ENCODE assay signal across 6 cellular contexts in the genomic region with DNA sequence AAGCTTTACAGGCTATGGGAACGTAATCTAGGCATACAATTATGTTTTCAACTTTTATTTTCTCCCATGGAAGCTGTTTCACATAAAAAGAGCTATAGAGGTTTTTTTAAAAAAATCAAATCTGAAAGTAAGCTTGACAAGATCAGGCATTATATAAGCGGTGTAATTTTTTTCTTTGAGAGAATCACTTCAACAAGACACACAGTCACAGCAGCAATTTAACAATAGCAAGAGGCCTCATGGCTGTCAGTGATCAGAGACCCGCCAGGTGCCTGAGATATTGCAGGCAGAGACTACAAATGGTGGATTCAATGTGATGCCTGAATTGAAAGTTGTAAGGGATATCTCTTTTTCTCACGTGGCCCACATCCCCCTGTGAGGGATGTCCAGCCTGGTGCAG.
"Had no signal": no experiment of that assay in that cellular context is flagged by ENCODE, and none has a peak within 500 bp of the region (broad histone marks: within the 10 kb centered on the region; RNA-seq: fewer than 3 reads in every experiment).

No MANE protein-coding gene starts in this region.

- H3K4me3 ChIP-seq: GM23338, K562 had no signal

- ATAC-seq: GM23338, K562 had no signal

- DNase-seq: H9, HCEC 1CT, IMR-90, KG1 had no signal

- H3K4me2 ChIP-seq: GM23338 had no signal

- H2AFZ ChIP-seq: GM23338 had no signal
